ENCODE assay signal across 8 cellular contexts in genomic region chr3:9399746-9400145, GRCh38. TPM values are rescaled to one million over a fixed set of nuclear protein-coding genes. Genes with fewer than 3 reads are reported as not detected.
DNase-seq lines count a peak whose midpoint lies in the region; ATAC-seq and TF ChIP-seq lines count a peak whose summit lies in the region.

No MANE protein-coding gene starts in this region.

- H3K9me3 ChIP-seq in PC-3 (ENCODE audit: low read length): no peaks in the 10 kb centered on the region
- H3K9me3 ChIP-seq in mammary epithelial cell (replicated peaks; ENCODE audit: insufficient read depth, low read length): no peaks in the 10 kb centered on the region
- H3K9me3 ChIP-seq in iPS-20b (ENCODE audit: insufficient read depth, low read depth, low read length): no peaks in the 10 kb centered on the region

- H3K27me3 ChIP-seq in PC-3 (ENCODE audit: low read length) (no peaks in the 10 kb centered on the region), mammary epithelial cell (ENCODE audit: insufficient read depth, low read length) (no peaks in the 10 kb centered on the region), iPS-20b (ENCODE audit: insufficient read depth, low read length) (no peaks in the 10 kb centered on the region)

- H4K20me1 ChIP-seq in PC-3 (ENCODE audit: low read length) (peaks cover 70% of the 10 kb centered on the region), mammary epithelial cell (ENCODE audit: insufficient read depth, low read length) (peaks cover 15% of the 10 kb centered on the region)

- intact Hi-C loops in PC-3 (cut with micrococcal nuclease): loop anchor here (1.0 kb wide), 1 partner anchor 23 kb away; no protein-coding TSS in a partner anchor
- intact Hi-C loops in mammary epithelial cell (cut with micrococcal nuclease): no loop called here
- intact Hi-C loops in sciatic nerve (cut with DNase I): loop anchor here (2.0 kb wide), 1 partner anchor 23 kb away; no protein-coding TSS in a partner anchor

- no peaks in the 10 kb centered on the region for H3F3A ChIP-seq in PC-3 (ENCODE audit: low read length, unreplicated experiment)

- ATAC-seq in PC-3 (peak; percentile 3; the same call in 1 of the 2 replicates), sciatic nerve (peak; percentile 26), HG02938 (IDR thresholded peaks at IDR 0.05; ENCODE audit: unreplicated experiment) (no peak)

- H3K4me1 ChIP-seq in PC-3 (ENCODE audit: insufficient read depth, low read length): peaks cover 57% of the 10 kb centered on the region
- H3K4me1 ChIP-seq in mammary epithelial cell (ENCODE audit: insufficient read depth, low read length): peaks cover 46% of the 10 kb centered on the region
- peaks cover 45% of the 10 kb centered on the region for H3K4me1 ChIP-seq in iPS-20b (ENCODE audit: insufficient read depth, low read length)

- H3K4me2 ChIP-seq in PC-3 (ENCODE audit: low read length): peak overlapping the region; percentile 94
- peak overlapping the region; percentile 97 for H3K4me2 ChIP-seq in mammary epithelial cell (ENCODE audit: insufficient read depth, low read depth, low read length)

- dilution Hi-C loops in mammary epithelial cell (cut with HindIII; ENCODE audit: low sequenced_read_pairs): no loop called here

- in situ Hi-C loops in Caki2 (cut with HindIII; ENCODE audit: low pct_unique_long_range_greater_than_20kb, low sequenced_read_pairs): no loop called here
- in situ Hi-C loops in mammary epithelial cell (cut with MboI; ENCODE audit: low sequenced_read_pairs in 2 of 2): no loop called here

- WGBS in mammary epithelial cell (ENCODE audit: low coverage, missing lambda C conversion rate): 0% methylated on average over 3 of the region's 3 CpGs

- H3K79me2 ChIP-seq in PC-3 (ENCODE audit: low read length) (peaks cover 88% of the 10 kb centered on the region), mammary epithelial cell (ENCODE audit: insufficient read depth, low read length) (peaks cover 87% of the 10 kb centered on the region)

- H3K4me3 ChIP-seq in PC-3 (ENCODE audit: low read length) (peak overlapping the region; percentile 94), mammary epithelial cell (replicated peaks in 1 of 3; ENCODE audit: insufficient read depth in 1 of 3, low read depth in 2 of 3, low read length in 3 of 3) (peak overlapping the region; percentile 77 to 92 (median 82)), iPS-20b (ENCODE audit: low read length) (peak overlapping the region; percentile 98)

- H3K27ac ChIP-seq in PC-3 (ENCODE audit: low read length): peak overlapping the region; percentile 91; the same call in 1 of the 2 replicates
- H3K27ac ChIP-seq in mammary epithelial cell (ENCODE audit: insufficient read depth, low read depth, low read length): peak overlapping the region; percentile 96
- H3K27ac ChIP-seq in iPS-20b (ENCODE audit: low read length): no peak overlapping the region

- H2AFZ ChIP-seq in PC-3 (ENCODE audit: low read length): no peak overlapping the region
- no peak overlapping the region for H2AFZ ChIP-seq in mammary epithelial cell (ENCODE audit: low read depth, low read length)

- H3K36me3 ChIP-seq in PC-3 (ENCODE audit: low read depth, low read length) (peaks cover 9% of the 10 kb centered on the region), mammary epithelial cell (ENCODE audit: insufficient read depth, low read length) (peaks cover 2% of the 10 kb centered on the region), iPS-20b (ENCODE audit: insufficient read depth, low read depth, low read length) (peaks cover 8% of the 10 kb centered on the region)

- peak overlapping the region; percentile 98 for H3K9ac ChIP-seq in PC-3 (ENCODE audit: low read length)
- peak overlapping the region; percentile 99 for H3K9ac ChIP-seq in mammary epithelial cell (ENCODE audit: insufficient read depth, low read length)
- H3K9ac ChIP-seq in iPS-20b (ENCODE audit: low read depth, low read length): peak overlapping the region; percentile 99

- CTCF ChIA-PET in PC-3 (lab: Charles Lee) (interaction anchor here (1.5 kb wide), 1 partner anchor 23 kb away, joined by 5 read pairs; no protein-coding TSS in a partner anchor), mammary epithelial cell (lab: Charles Lee; ENCODE audit: low non-redundant PET) (interaction anchor here (0.9 kb wide), 1 partner anchor 23 kb away, joined by 4 read pairs; no protein-coding TSS in a partner anchor)

- H3K9me2 ChIP-seq in PC-3 (replicated peaks; ENCODE audit: low read length): no peaks in the 10 kb centered on the region

- DNase-seq in Caki2 (ENCODE audit: low read depth) (peak; percentile 64), HuH-7 (ENCODE audit: low spot score) (peak; percentile 59), PC-3 (peak; percentile 75), mammary epithelial cell (peak; percentile 86), sciatic nerve (ENCODE audit: low spot score) (peak; percentile 71), cerebellar nuclear complex (lab: John Stamatoyannopoulos, UW) (no peak)

- POLR2A ChIA-PET in PC-3 (lab: Charles Lee; ENCODE audit: unreplicated experiment): interaction anchor here (0.6 kb wide), 1 partner anchor 45 kb away, joined by 15 read pairs; no protein-coding TSS in a partner anchor

- no peak for TF ChIP-seq CTCF in PC-3 (conservative IDR thresholded peaks at IDR 0.05; ENCODE audit: low read depth, low read length)
- no peak for TF ChIP-seq CTCF in mammary epithelial cell (conservative IDR thresholded peaks at IDR 0.05 in 1 of 2, IDR thresholded peaks at IDR 0.05 in 1 of 2; ENCODE audit: extremely low read depth in 1 of 2, insufficient read depth in 1 of 2, low read depth in 1 of 2, low read length in 2 of 2)

- BruUV-seq in PC-3 (replicated peaks; lab: Mats Ljungman, UMichigan): no TSS peak
- BruUV-seq in mammary epithelial cell (replicated peaks; lab: Mats Ljungman, UMichigan): no TSS peak

RNA-seq across cellular contexts. Expression of gene SETD5, which starts 2.3 kb away (rescaled TPM):
- 12.3 and 30.7 TPM in 2 replicates for total RNA-seq in Caki2 (2014; rRNA removed; shearing (Covaris generic); ENCODE audit: low replicate concordance)
- total RNA-seq in PC-3 (2014; rRNA removed) (64.9 and 74.9 TPM in 2 replicates), mammary epithelial cell (100 to 1,000 TPM; 108 to 140 TPM), sciatic nerve (162 TPM)
- polyA plus RNA-seq in mammary epithelial cell: 50.5 TPM
- polyA minus RNA-seq in mammary epithelial cell: 100 TPM

RNA-seq across cellular contexts. Expression of gene THUMPD3, which starts 36.9 kb away (rescaled TPM):
- total RNA-seq in Caki2 (2014; rRNA removed; shearing (Covaris generic); ENCODE audit: low replicate concordance): 25.7 and 28.1 TPM in 2 replicates
- 45.3 and 65.5 TPM in 2 replicates for total RNA-seq in PC-3 (2014; rRNA removed)
- 10 to 100 TPM; 32.7 to 48.4 TPM for total RNA-seq in mammary epithelial cell
- 28.4 TPM for polyA plus RNA-seq in mammary epithelial cell
- polyA minus RNA-seq in mammary epithelial cell: 110 TPM
- total RNA-seq in sciatic nerve: 32.2 TPM

Comparison
In these comparisons a context has a peak if more than half of its experiments do, and no peak if none do; other contexts are left out.
1. DNase-seq: peak in Caki2 (single experiment), HuH-7 (single experiment), PC-3 (single experiment), mammary epithelial cell (single experiment) and sciatic nerve (single experiment); none in cerebellar nuclear complex (0 of 2).
2. Peak in every context shown above with its lines, with median percentiles within 50 percentile points of each other: H3K4me3 ChIP-seq and H3K9ac ChIP-seq.